Comparison of ENCODE assay signal across 22 cellular contexts in the genomic region with DNA sequence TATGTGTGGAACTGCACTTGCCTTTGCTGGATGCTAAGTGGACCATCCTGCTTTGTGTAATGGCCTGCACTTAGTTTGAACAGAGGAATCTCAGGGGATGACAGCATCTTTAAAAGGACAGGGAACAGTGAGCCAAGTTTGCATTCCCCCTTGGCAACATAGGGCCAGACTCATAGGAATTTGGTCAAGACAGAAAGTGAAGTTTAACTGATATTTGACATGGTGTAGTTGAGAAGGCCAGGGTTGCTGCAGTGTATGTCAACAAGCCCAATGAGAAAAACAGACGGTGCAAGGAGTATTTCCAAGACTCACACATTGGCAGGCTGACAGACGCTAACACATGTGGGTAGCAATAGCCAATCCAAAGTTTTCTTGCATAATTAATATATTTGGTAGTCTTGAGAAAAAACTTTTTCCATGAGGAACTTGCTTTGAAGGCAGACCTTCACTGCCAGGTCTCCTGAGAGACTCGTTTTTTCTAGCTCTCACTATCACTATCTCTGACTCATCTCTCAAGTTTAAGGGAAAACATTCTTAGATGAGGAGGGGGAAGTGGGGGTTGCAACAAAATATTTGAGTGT.
DNase-seq lines count a peak whose midpoint lies in the region; ATAC-seq and TF ChIP-seq lines count a peak whose summit lies in the region.
"Had no signal": no experiment of that assay in that cellular context is flagged by ENCODE, and none has a peak within 500 bp of the region (broad histone marks: within the 10 kb centered on the region; RNA-seq: fewer than 3 reads in every experiment).

No MANE protein-coding gene starts in this region.

- no peaks in the 10 kb centered on the region for H3K9me3 Mint-ChIP-seq in nephron progenitor cell
- H3K9me3 Mint-ChIP-seq in T-helper 2 cell treated with Interferon-gamma antibody and Interleukin-4, amounts not matched to agents 5 μg/mL and 100 μg/mL, for 36 hours, result no peaks in the 10 kb centered on the region
- H3K9me3 Mint-ChIP-seq: activated T-cell treated with anti-CD3 and anti-CD28 coated beads, Interleukin-2, amount 50 U/mL, for 24 hours had no signal

- ATAC-seq in Right ventricle myocardium superior (ENCODE audit: poor library complexity), result peak; percentile 84
- ATAC-seq in aorta (ENCODE audit: low FRiP score), result peak; percentile 62
- ATAC-seq: activated CD4-positive, CD25-positive, alpha-beta regulatory T cell treated with anti-CD3 and anti-CD28 coated beads, Interleukin-2, amount 50 U/mL, for 24 hours; Panc1 had no signal

- no peaks in the 10 kb centered on the region for H3K36me3 Mint-ChIP-seq in nephron progenitor cell (ENCODE audit: low read depth)
- H3K36me3 Mint-ChIP-seq in T-helper 2 cell treated with Interferon-gamma antibody and Interleukin-4, amounts not matched to agents 5 μg/mL and 100 μg/mL, for 36 hours (ENCODE audit: low read depth), result no peaks in the 10 kb centered on the region

- WGBS in aorta, 2 donors, result 14 to 18% methylated on average over 3 of the region's 3 CpGs

- intact Hi-C loops in Right ventricle myocardium superior (cut with DNase I), result no loop called here
- intact Hi-C loops in aorta (cut with DNase I), result no loop called here
- intact Hi-C loops in posterior vena cava (cut with DNase I), result loop anchor here in 1 of 2 donors (1.0 kb wide), 1 partner anchor 13 kb away; no protein-coding TSS in a partner anchor

- peaks cover 3% of the 10 kb centered on the region in 2 donors for H3K4me1 ChIP-seq in aorta (ENCODE audit: control insufficient read depth in 1 of 2, insufficient read depth in 2 of 2, low read length in 2 of 2)

- in situ Hi-C loops in brain microvascular endothelial cell (cut with HindIII; ENCODE audit: low pct_ligation_motif_present, low sequenced_read_pairs), result loop anchor here (25.0 kb wide), 1 partner anchor 271 kb away; a partner anchor contains a TSS

- TF ChIP-seq CTCF in brain microvascular endothelial cell (IDR thresholded peaks at IDR 0.05; ENCODE audit: low read depth, low read length, missing control alignments) (no peak), nephron progenitor cell (IDR thresholded peaks at IDR 0.05) (no peak)

- H3K27me3 Mint-ChIP-seq in nephron progenitor cell (ENCODE audit: low read depth, poor library complexity), result no peaks in the 10 kb centered on the region
- H3K27me3 Mint-ChIP-seq in T-helper 2 cell treated with Interferon-gamma antibody and Interleukin-4, amounts not matched to agents 5 μg/mL and 100 μg/mL, for 36 hours (ENCODE audit: low read depth), result peaks cover 5% of the 10 kb centered on the region
- H3K27me3 Mint-ChIP-seq: activated T-cell treated with anti-CD3 and anti-CD28 coated beads, Interleukin-2, amount 50 U/mL, for 24 hours had no signal

- peaks cover 6% of the 10 kb centered on the region for H3K4me1 Mint-ChIP-seq in nephron progenitor cell
- no peaks in the 10 kb centered on the region for H3K4me1 Mint-ChIP-seq in T-helper 2 cell treated with Interferon-gamma antibody and Interleukin-4, amounts not matched to agents 5 μg/mL and 100 μg/mL, for 36 hours (ENCODE audit: low read depth)
- H3K4me1 Mint-ChIP-seq: B cell had no signal

- no peaks in the 10 kb centered on the region for H3K36me3 ChIP-seq in brain microvascular endothelial cell (replicated peaks)
- no peaks in the 10 kb centered on the region for H3K36me3 ChIP-seq in aorta (ENCODE audit: control insufficient read depth in 1 of 2, insufficient read depth in 2 of 2, low read length in 1 of 2)
- H3K36me3 ChIP-seq: thoracic aorta had no signal

- no peak overlapping the region for H3K4me3 Mint-ChIP-seq in nephron progenitor cell
- H3K4me3 Mint-ChIP-seq in T-helper 2 cell treated with Interferon-gamma antibody and Interleukin-4, amounts not matched to agents 5 μg/mL and 100 μg/mL, for 36 hours, result no peak overlapping the region
- H3K4me3 Mint-ChIP-seq: activated T-cell treated with anti-CD3 and anti-CD28 coated beads, Interleukin-2, amount 50 U/mL, for 24 hours; B cell had no signal

- DNase-seq in brain microvascular endothelial cell (peak; percentile 37), Right ventricle myocardium superior (no peak), nephron progenitor cell (no peak), aorta (peak in 1 of 2 donors; percentile 46), SK-N-DZ (ENCODE audit: low spot score) (no peak), posterior vena cava (ENCODE audit: low spot score) (no peak)
- DNase-seq in T-helper 2 cell treated with Interferon-gamma antibody and Interleukin-4, amounts not matched to agents 5 μg/mL and 100 μg/mL, for 36 hours (ENCODE audit: low spot score), result no peak
- DNase-seq: activated naive CD4-positive, alpha-beta T cell; activated T-cell treated with anti-CD3 and anti-CD28 coated beads, Interleukin-2, amount 50 U/mL, for 24 hours; cerebellar nuclear complex; DMS79 treated with DMSO at 0.1 percent for 48 hours; effector CD8-positive, alpha-beta T cell; KBM-7; NCI-H1694 treated with DMSO at 0.1 percent for 48 hours; NCI-H2227 treated with DMSO at 0.1 percent for 48 hours; NCI-H82; stimulated activated naive CD4-positive, alpha-beta T cell had no signal

- H3K4me3 ChIP-seq in brain microvascular endothelial cell (ENCODE audit: low read depth, low read length) (no peak overlapping the region), aorta (ENCODE audit: low read length in 2 of 2) (no peak overlapping the region)
- H3K4me3 ChIP-seq: hepatocyte, thoracic aorta had no signal

- H3K27me3 ChIP-seq in brain microvascular endothelial cell (replicated peaks) (no peaks in the 10 kb centered on the region), aorta (ENCODE audit: control insufficient read depth in 1 of 2, insufficient read depth in 2 of 2, low read length in 1 of 2) (no peaks in the 10 kb centered on the region)
- H3K27me3 ChIP-seq: hepatocyte had no signal

- peak overlapping the region; percentile 33 for H3K27ac Mint-ChIP-seq in nephron progenitor cell
- H3K27ac Mint-ChIP-seq in T-helper 2 cell treated with Interferon-gamma antibody and Interleukin-4, amounts not matched to agents 5 μg/mL and 100 μg/mL, for 36 hours, result no peak overlapping the region
- H3K27ac Mint-ChIP-seq: activated T-cell treated with anti-CD3 and anti-CD28 coated beads, Interleukin-2, amount 50 U/mL, for 24 hours; B cell had no signal

- H3K9me3 ChIP-seq in aorta (ENCODE audit: control insufficient read depth, low read length), result no peaks in the 10 kb centered on the region
- H3K9me3 ChIP-seq: thoracic aorta had no signal

- no peak overlapping the region for H3K27ac ChIP-seq in brain microvascular endothelial cell
- no peak overlapping the region for H3K27ac ChIP-seq in aorta (ENCODE audit: low read depth in 1 of 2, low read length in 2 of 2)
- H3K27ac ChIP-seq: hepatocyte, thoracic aorta had no signal
